In the genomic region with DNA sequence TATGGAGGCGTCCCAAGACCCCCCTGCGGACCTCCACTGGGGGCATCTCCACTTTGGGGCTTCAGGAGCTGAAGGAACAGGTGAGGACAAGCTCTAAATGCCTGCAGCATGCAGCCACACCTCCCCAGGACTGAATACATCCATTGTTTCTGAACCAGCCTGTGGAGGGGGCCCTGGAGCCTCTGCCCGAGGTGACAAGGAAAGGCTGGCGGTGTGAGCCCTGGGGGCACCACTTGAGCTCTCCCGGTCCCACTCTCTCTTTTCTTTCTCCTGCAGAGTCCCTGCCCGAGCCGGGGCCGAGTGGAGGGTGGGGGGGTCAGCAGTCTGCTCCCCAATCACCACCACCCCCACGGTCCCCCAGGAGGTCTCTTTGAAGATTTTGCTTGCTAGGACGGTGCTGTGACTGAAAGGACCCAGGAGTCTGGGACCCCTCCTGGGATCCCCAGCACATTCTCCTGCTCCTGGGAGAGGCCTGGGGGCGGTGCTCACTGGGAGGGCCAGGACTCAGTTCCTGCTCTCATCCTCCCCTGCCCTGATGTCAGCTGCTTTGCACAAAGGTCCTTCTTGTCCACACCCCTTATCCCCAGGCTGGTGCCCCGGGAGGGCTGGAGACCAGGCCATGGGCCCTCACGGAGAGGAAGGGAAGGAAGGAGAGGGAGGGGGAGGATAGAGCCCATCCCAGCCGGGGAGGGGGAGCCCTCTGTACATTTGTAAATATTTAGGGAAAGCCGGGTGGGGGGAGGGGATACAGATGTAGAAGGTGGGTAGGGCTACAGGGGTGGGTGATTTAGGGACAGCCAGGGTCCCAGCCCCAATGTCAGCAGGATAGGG, we compare ENCODE assay signal across 17 cellular contexts. TPM values are rescaled to one million over a fixed set of nuclear protein-coding genes. Genes with fewer than 3 reads are reported as not detected.
DNase-seq lines count a peak whose midpoint lies in the region; ATAC-seq, FAIRE-seq and TF ChIP-seq lines count a peak whose summit lies in the region.
"Had no signal": no experiment of that assay in that cellular context is flagged by ENCODE, and none has a peak within 500 bp of the region (broad histone marks: within the 10 kb centered on the region; RNA-seq: fewer than 3 reads in every experiment).

No MANE protein-coding gene starts in this region.

- H3K4me3 ChIP-seq in left ventricle myocardium inferior: no peak overlapping the region
- H3K4me3 ChIP-seq in astrocyte (ENCODE audit: insufficient read depth, low read depth, low read length): no peak overlapping the region
- 0 out of 2 replicates have a peak overlapping the region, but pooled peaks have one; percentile 16 for H3K4me3 ChIP-seq in iPS-20b (ENCODE audit: low read length)
- no peak overlapping the region for H3K4me3 ChIP-seq in testis
- no peak overlapping the region for H3K4me3 ChIP-seq in suprapubic skin

- H3K36me3 ChIP-seq in left ventricle myocardium inferior (peaks cover 32% of the 10 kb centered on the region), astrocyte (ENCODE audit: insufficient read depth, low read length) (peaks cover 13% of the 10 kb centered on the region), iPS-20b (ENCODE audit: insufficient read depth, low read depth, low read length) (peaks cover 11% of the 10 kb centered on the region), testis (ENCODE audit: low read depth, missing control alignments) (no peaks in the 10 kb centered on the region), suprapubic skin (peaks cover 24% of the 10 kb centered on the region)

- peaks cover 52% of the 10 kb centered on the region for H3K27me3 ChIP-seq in left ventricle myocardium inferior (ENCODE audit: low read depth)
- H3K27me3 ChIP-seq in astrocyte (ENCODE audit: insufficient read depth, low read length): no peaks in the 10 kb centered on the region
- peaks cover 10% of the 10 kb centered on the region for H3K27me3 ChIP-seq in iPS-20b (ENCODE audit: insufficient read depth, low read length)
- H3K27me3 ChIP-seq in testis: no peaks in the 10 kb centered on the region
- H3K27me3 ChIP-seq in suprapubic skin: no peaks in the 10 kb centered on the region

- H4K20me1 ChIP-seq in astrocyte (ENCODE audit: insufficient read depth, low read length): peaks cover 56% of the 10 kb centered on the region

- TF ChIP-seq POLR2A in testis (IDR thresholded peaks at IDR 0.05) (no peak), suprapubic skin (IDR thresholded peaks at IDR 0.05) (no peak)

- H3K27ac ChIP-seq in left ventricle myocardium inferior (replicated peaks): peak overlapping the region; percentile 33
- H3K27ac ChIP-seq in astrocyte (ENCODE audit: low read depth, low read length): no peak overlapping the region
- peak overlapping the region; percentile 16 for H3K27ac ChIP-seq in iPS-20b (ENCODE audit: low read length)
- H3K27ac ChIP-seq in testis: no peak overlapping the region
- H3K27ac ChIP-seq in suprapubic skin: no peak overlapping the region
- H3K27ac ChIP-seq: parathyroid adenoma had no signal

- peaks cover 9% of the 10 kb centered on the region for H3K36me3 Mint-ChIP-seq in astrocyte (ENCODE audit: low read depth, unreplicated experiment)

- H3K79me2 ChIP-seq in astrocyte (ENCODE audit: insufficient read depth, low read length): peaks cover 32% of the 10 kb centered on the region

- H2AFZ ChIP-seq in astrocyte (ENCODE audit: low read depth, low read length): no peak overlapping the region
- H2AFZ ChIP-seq: parathyroid adenoma had no signal

- H3K9me3 Mint-ChIP-seq in astrocyte (ENCODE audit: unreplicated experiment): no peaks in the 10 kb centered on the region

- peak overlapping the region; percentile 30 for H3K9ac ChIP-seq in astrocyte (ENCODE audit: low read length)
- H3K9ac ChIP-seq in iPS-20b (ENCODE audit: low read depth, low read length): no peak overlapping the region
- H3K9ac ChIP-seq: parathyroid adenoma had no signal

- WGBS in testis, 2 donors: 49 to 53% methylated on average over 13 to 15 of the region's 15 CpGs
- WGBS in suprapubic skin: 50% methylated on average over 11 of the region's 15 CpGs

- DNase-seq in left ventricle myocardium inferior (no peak), cardiac septum (ENCODE audit: low spot score) (no peak), astrocyte (ENCODE audit: low read depth) (no peak), testis (peak; percentile 54), suprapubic skin (ENCODE audit: low spot score in 2 of 2) (no peak), AML-193 (lab: John Stamatoyannopoulos, UW) (no peak)
- DNase-seq: activated CD4-positive, alpha-beta T cell treated with anti-CD3 and anti-CD28 coated beads, Interleukin-2, amount 50 U/mL, for 4 hours; left colon; NCI-H1694; stimulated activated naive CD4-positive, alpha-beta T cell treated with Interleukin-2 at 50 U/mL for 16 hours had no signal

- intact Hi-C loops in left ventricle myocardium inferior (cut with micrococcal nuclease) (no loop called here), cardiac septum (cut with DNase I) (no loop called here), testis (cut with DNase I; ENCODE audit: low total_unique reads) (no loop called here)

- no peak for FAIRE-seq in astrocyte (lab: Jason Lieb, UNC)
- FAIRE-seq: colon, urothelium cell line had no signal

- H3K4me1 ChIP-seq in left ventricle myocardium inferior (peaks cover 37% of the 10 kb centered on the region), astrocyte (ENCODE audit: insufficient read depth, low read length) (peaks cover 30% of the 10 kb centered on the region), iPS-20b (ENCODE audit: insufficient read depth, low read length) (peaks cover 21% of the 10 kb centered on the region; the same call in 1 of the 2 replicates), testis (peaks cover 25% of the 10 kb centered on the region), suprapubic skin (peaks cover 25% of the 10 kb centered on the region)

- H3K4me3 Mint-ChIP-seq in astrocyte (ENCODE audit: unreplicated experiment): no peak overlapping the region

- H3K9me3 ChIP-seq in left ventricle myocardium inferior (replicated peaks) (no peaks in the 10 kb centered on the region), astrocyte (ENCODE audit: insufficient read depth, low read depth, low read length) (no peaks in the 10 kb centered on the region), iPS-20b (ENCODE audit: insufficient read depth, low read depth, low read length) (no peaks in the 10 kb centered on the region), testis (no peaks in the 10 kb centered on the region), suprapubic skin (no peaks in the 10 kb centered on the region)

- H3K27ac Mint-ChIP-seq in astrocyte (ENCODE audit: unreplicated experiment): no peak overlapping the region

- peaks cover 7% of the 10 kb centered on the region for H3K4me1 Mint-ChIP-seq in astrocyte (ENCODE audit: low read depth, unreplicated experiment)

- ATAC-seq in HG03571 (IDR thresholded peaks at IDR 0.05; ENCODE audit: unreplicated experiment): no peak
- ATAC-seq: left colon, SK-N-SH treated with all-trans-retinoic acid at 6 μM for 48 hours had no signal

- TF ChIP-seq CTCF in left ventricle myocardium inferior (IDR thresholded peaks at IDR 0.05; ENCODE audit: borderline replicate concordance) (no peak), astrocyte (IDR thresholded peaks at IDR 0.05; ENCODE audit: insufficient read depth, low read depth, low read length) (no peak), testis (IDR thresholded peaks at IDR 0.05) (no peak), suprapubic skin (IDR thresholded peaks at IDR 0.05) (no peak)

- H3K4me2 ChIP-seq in astrocyte (ENCODE audit: low read length): no peak overlapping the region

- no peak for TF ChIP-seq EP300 in suprapubic skin (IDR thresholded peaks at IDR 0.05)

- peaks cover 7% of the 10 kb centered on the region for H3K27me3 Mint-ChIP-seq in astrocyte (ENCODE audit: low read depth, unreplicated experiment)

RNA-seq across cellular contexts. Expression of gene CHPF, which starts 5.7 kb away (rescaled TPM):
- total RNA-seq in left ventricle myocardium inferior (104 TPM), cardiac septum (120 TPM), astrocyte (151 and 163 TPM in 2 replicates), testis (100 to 1,000 TPM; 796 to 992 TPM), suprapubic skin (10 to 100 TPM; 28.8 to 62.1 (median 49.3) TPM)
- polyA plus RNA-seq in testis (ENCODE audit: insufficient read depth, low read depth, low replicate concordance): 194 TPM

RNA-seq across cellular contexts. Expression of gene TMEM198, which starts 6.0 kb away (rescaled TPM):
- total RNA-seq in left ventricle myocardium inferior: 2.5 TPM
- total RNA-seq in cardiac septum: 1.8 TPM
- 3.8 TPM in 2 replicates for total RNA-seq in astrocyte
- 10 to 100 TPM; 11.3 to 11.8 TPM for total RNA-seq in testis
- polyA plus RNA-seq in testis (ENCODE audit: insufficient read depth, low read depth, low replicate concordance): 7.3 TPM
- 1 to 10 TPM in 3 of 4 donors, under 1 TPM in 1; 0.56 to 1.9 (median 1.4) TPM for total RNA-seq in suprapubic skin

RNA-seq across cellular contexts. Expression of gene ASIC4, which starts 23.6 kb away (rescaled TPM):
- not detected for total RNA-seq in left ventricle myocardium inferior
- 0.32 TPM for total RNA-seq in cardiac septum
- 0.39 and 0.70 TPM in 2 replicates for total RNA-seq in astrocyte
- total RNA-seq in testis: 1 to 10 TPM; 2.0 to 4.6 TPM
- 1.5 TPM for polyA plus RNA-seq in testis (ENCODE audit: insufficient read depth, low read depth, low replicate concordance)
- not detected for total RNA-seq in suprapubic skin
- total RNA-seq: left colon had no signal
- polyA plus RNA-seq: AG04450 had no signal

RNA-seq across cellular contexts. Expression of gene OBSL1, which starts 33.5 kb away (rescaled TPM):
- total RNA-seq in left ventricle myocardium inferior (208 TPM), cardiac septum (199 TPM), astrocyte (77.5 and 88.1 TPM in 2 replicates), testis (100 to 1,000 TPM; 462 to 507 TPM), suprapubic skin (10 to 100 TPM; 33.2 to 75.7 (median 43.7) TPM)
- polyA plus RNA-seq in testis (ENCODE audit: insufficient read depth, low read depth, low replicate concordance): 312 TPM

RNA-seq across cellular contexts. Expression of gene INHA, which starts 34.2 kb away (rescaled TPM):
- total RNA-seq in left ventricle myocardium inferior (2.4 TPM), cardiac septum (0.59 TPM), astrocyte (0.52 and 0.99 TPM in 2 replicates), testis (100 to 1,000 TPM; 325 to 371 TPM), suprapubic skin (1 to 10 TPM in 2 of 4 donors, under 1 TPM in 1, not detected in 1; 0.34 to 3.5 (median 1.5) TPM)
- 265 TPM for polyA plus RNA-seq in testis (ENCODE audit: insufficient read depth, low read depth, low replicate concordance)
- total RNA-seq: left colon had no signal

Comparison
In these comparisons a context has a peak if more than half of its experiments do, and no peak if none do; other contexts are left out.
1. H3K27ac ChIP-seq: peak in left ventricle myocardium inferior (single experiment) and iPS-20b (single experiment); none in astrocyte (single experiment), testis (0 of 2) and suprapubic skin (single experiment).